In genomic region chrX:41837270-41837944, GRCh38 we compare ENCODE assay signal across 16 cellular contexts.
"Had no signal": no experiment of that assay in that cellular context is flagged by ENCODE, and none has a peak within 500 bp of the region (broad histone marks: within the 10 kb centered on the region; RNA-seq: fewer than 3 reads in every experiment).

No MANE protein-coding gene starts in this region.

- H3K27me3 Mint-ChIP-seq: activated CD8-positive, alpha-beta T cell treated with anti-CD3 and anti-CD28 coated beads for 36 hours; activated naive CD8-positive, alpha-beta T cell treated with anti-CD3 and anti-CD28 coated beads, Interleukin-2, amount 50 U/mL, for 24 hours had no signal

- H3K4me1 Mint-ChIP-seq: nephron progenitor cell had no signal

- H3K4me3 Mint-ChIP-seq: activated CD8-positive, alpha-beta T cell treated with anti-CD3 and anti-CD28 coated beads for 36 hours; activated naive CD8-positive, alpha-beta T cell treated with anti-CD3 and anti-CD28 coated beads, Interleukin-2, amount 50 U/mL, for 24 hours; activated T-helper 1 cell treated with anti-CD3 and anti-CD28 coated beads, Interleukin-12 subunit alpha, Interleukin-12 subunit beta, Interleukin-2, Interleukin-4 antibody, amounts not matched to agents 30 ng/mL and 10 ng/mL and 1 ng/mL, durations not matched to agents 14 hours and 24 hours and 36 hours; nephron progenitor cell had no signal

- H3K27ac Mint-ChIP-seq: activated CD8-positive, alpha-beta T cell treated with anti-CD3 and anti-CD28 coated beads for 36 hours; activated naive CD8-positive, alpha-beta T cell treated with anti-CD3 and anti-CD28 coated beads, Interleukin-2, amount 50 U/mL, for 24 hours; activated T-helper 1 cell treated with anti-CD3 and anti-CD28 coated beads, Interleukin-12 subunit alpha, Interleukin-12 subunit beta, Interleukin-2, Interleukin-4 antibody, amounts not matched to agents 30 ng/mL and 10 ng/mL and 1 ng/mL, durations not matched to agents 14 hours and 24 hours and 36 hours; nephron progenitor cell had no signal

- ATAC-seq: activated CD8-positive, alpha-beta T cell treated with anti-CD3 and anti-CD28 coated beads for 36 hours; activated naive CD8-positive, alpha-beta T cell treated with anti-CD3 and anti-CD28 coated beads, Interleukin-2, amount 50 U/mL, for 24 hours; foreskin keratinocyte; left cardiac atrium; psoas muscle; sciatic nerve had no signal

- H3K4me3 ChIP-seq: ascending aorta, psoas muscle, spleen had no signal

- DNase-seq: activated CD8-positive, alpha-beta T cell treated with anti-CD3 and anti-CD28 coated beads for 36 hours; activated naive CD4-positive, alpha-beta T cell treated with Interleukin-2 at 50 U/mL for 16 hours; activated naive CD8-positive, alpha-beta T cell treated with anti-CD3 and anti-CD28 coated beads, Interleukin-2, amount 50 U/mL, for 24 hours; foreskin keratinocyte; head of caudate nucleus; left cardiac atrium; mammary epithelial cell; nephron progenitor cell; psoas muscle; spleen; stimulated activated CD4-positive, alpha-beta T cell treated with anti-CD3 and anti-CD28 coated beads, Interleukin-1b, Interleukin-23, amount 100 ng/mL, for 48 hours; stimulated activated naive CD4-positive, alpha-beta T cell; trophoblast cell had no signal
